Comparison of ENCODE assay signal across 8 cellular contexts in genomic region chr19:47608908-47609879, GRCh38. TPM values are rescaled to one million over a fixed set of nuclear protein-coding genes. Genes with fewer than 3 reads are reported as not detected.
DNase-seq lines count a peak whose midpoint lies in the region; ATAC-seq and TF ChIP-seq lines count a peak whose summit lies in the region.

TSS of gene BICRA (plus strand) at chr19:47609134. CDS start at chr19:47673575, 64,441 bp downstream.

- H3K9ac ChIP-seq in IMR-90 (ENCODE audit: low read depth, low read length) (peak within 1 kb of the TSS; percentile 98), fibroblast of lung (ENCODE audit: insufficient read depth, low read length) (peak within 1 kb of the TSS; percentile 98)

- H3K4me1 Mint-ChIP-seq in naive B cell: peaks cover 31 to 35% (median 34%) of the 10 kb centered on the region in 3 donors

- POLR2A ChIA-PET in IMR-90 (lab: Charles Lee; ENCODE audit: unreplicated experiment): no interaction called here
- POLR2A ChIA-PET in Panc1 (lab: Charles Lee): no interaction called here

- H3K9me3 ChIP-seq in IMR-90 (ENCODE audit: control insufficient read depth, insufficient read depth, low read length) (no peaks in the 10 kb centered on the region), Panc1 (ENCODE audit: control insufficient read depth, insufficient read depth, low read depth, low read length) (no peaks in the 10 kb centered on the region), fibroblast of lung (ENCODE audit: control insufficient read depth, insufficient read depth, low read depth, low read length) (no peaks in the 10 kb centered on the region)

- intact Hi-C loops in IMR-90 (cut with micrococcal nuclease) (loop anchor here (1.0 to 2.0 kb wide), 4 partner anchors 54 to 94 kb away; partner anchors contain the start of gene NAPA), Panc1 (cut with micrococcal nuclease; ENCODE audit: unreplicated experiment) (loop anchor here (10.0 kb wide), 1 partner anchor 94 kb away; the partner anchor contains the start of gene NAPA)

- no peak within 1 kb of the TSS for H2BK15ac ChIP-seq in IMR-90 (ENCODE audit: low read depth, low read length)

- H3K79me1 ChIP-seq in IMR-90 (ENCODE audit: low read depth in 1 of 2, low read length in 2 of 2): peaks cover 20 to 57% of the 10 kb centered on the region in 2 experiments

- no peak for TF ChIP-seq POLR2A in IMR-90 (IDR thresholded peaks at IDR 0.05; ENCODE audit: low read depth, low read length)

- H3K27ac Mint-ChIP-seq in naive B cell: peak within 1 kb of the TSS; percentile 89 to 96 (median 94)

- dilution Hi-C loops in IMR-90 (cut with HindIII; ENCODE audit: low sequenced_read_pairs, unreplicated experiment): no loop called here

- peak within 1 kb of the TSS; percentile 74 for H2BK120ac ChIP-seq in IMR-90 (ENCODE audit: low read depth, low read length)

- ATAC-seq in GM21515 (IDR thresholded peaks at IDR 0.05; ENCODE audit: unreplicated experiment) (peak; percentile 41), IMR-90 (ENCODE audit: low read depth) (peak; percentile 64), Panc1 (peak; percentile 76), naive B cell (ENCODE audit: low read depth in 2 of 2) (peak; percentile 59 to 68)

- peak within 1 kb of the TSS; percentile 100 for H2AK9ac ChIP-seq in IMR-90 (replicated peaks; ENCODE audit: low read depth, low read length, poor library complexity)

- BruUV-seq in IMR-90 (replicated peaks; lab: Mats Ljungman, UMichigan) (no TSS peak), Panc1 (replicated peaks; lab: Mats Ljungman, UMichigan) (no TSS peak)

- H3K4me3 Mint-ChIP-seq in naive B cell: peak within 1 kb of the TSS; percentile 90 to 97 (median 94)

- no peaks in the 10 kb centered on the region for H3K27me3 ChIP-seq in IMR-90 (ENCODE audit: control insufficient read depth, insufficient read depth, low read length)
- no peaks in the 10 kb centered on the region for H3K27me3 ChIP-seq in Panc1 (ENCODE audit: control insufficient read depth, insufficient read depth, low read length)
- no peaks in the 10 kb centered on the region for H3K27me3 ChIP-seq in fibroblast of lung (ENCODE audit: control insufficient read depth, insufficient read depth, low read length)

- H3K27me3 Mint-ChIP-seq in naive B cell: peaks cover under 1 to 3% (median 1%) of the 10 kb centered on the region in 3 donors

- H3K4me1 ChIP-seq in IMR-90 (ENCODE audit: control insufficient read depth, insufficient read depth, low read length) (peaks cover 18% of the 10 kb centered on the region), Panc1 (ENCODE audit: control insufficient read depth, insufficient read depth, low read length) (peaks cover 29% of the 10 kb centered on the region), fibroblast of lung (ENCODE audit: control insufficient read depth, extremely low read depth, insufficient read depth, low read length) (peaks cover 4% of the 10 kb centered on the region)

- peak within 1 kb of the TSS; percentile 91 for H4K91ac ChIP-seq in IMR-90 (ENCODE audit: insufficient read depth, low read depth, low read length)

- H3K27ac ChIP-seq in IMR-90 (ENCODE audit: insufficient read depth, low read length) (peak within 1 kb of the TSS; percentile 98), Panc1 (ENCODE audit: low read length) (peak within 1 kb of the TSS; percentile 79), fibroblast of lung (ENCODE audit: insufficient read depth, low read length) (peak within 1 kb of the TSS; percentile 99)

- H2BK5ac ChIP-seq in IMR-90 (ENCODE audit: low read depth, low read length, poor library complexity, severe bottlenecking): peak within 1 kb of the TSS; percentile 96

- peak within 1 kb of the TSS; percentile 98 for H3K23ac ChIP-seq in IMR-90 (ENCODE audit: low read depth, low read length)

- H3K36me3 Mint-ChIP-seq in naive B cell: no peaks in the 10 kb centered on the region

- DNase-seq in DMS114 treated with DMSO at 0.1 percent for 48 hours (lab: John Stamatoyannopoulos, UW; ENCODE audit: unreplicated experiment): peak; percentile 24
- DNase-seq in IMR-90: peak; percentile 73
- DNase-seq in Panc1 (ENCODE audit: low read depth, low spot score): no peak
- peak; percentile 55 to 72 for DNase-seq in activated T-helper 1 cell treated with anti-CD3 and anti-CD28 coated beads, Interleukin-2, amount 50 U/mL, for 16 hours (ENCODE audit: low read depth in 1 of 2, low spot score in 1 of 2)
- DNase-seq in fibroblast of lung (ENCODE audit: low read depth in 2 of 2): peak; percentile 66 to 82
- peak; percentile 83 for DNase-seq in naive B cell
- peak; percentile 56 for DNase-seq in stimulated activated CD8-positive, alpha-beta memory T cell treated with anti-CD3 and anti-CD28 coated beads, Interleukin-7, amount 100 ng/mL, for 48 hours (ENCODE audit: extremely low read depth in 1 of 2, low read depth in 1 of 2)

- H3K79me2 ChIP-seq in fibroblast of lung (ENCODE audit: control insufficient read depth, insufficient read depth, low read length): peaks cover 52% of the 10 kb centered on the region

- H3K18ac ChIP-seq in IMR-90 (ENCODE audit: low read depth, low read length): peak within 1 kb of the TSS; percentile 74; the same call in 1 of the 2 replicates

- H4K20me1 ChIP-seq in IMR-90 (ENCODE audit: insufficient read depth, low read length) (peaks cover 44% of the 10 kb centered on the region), fibroblast of lung (ENCODE audit: control insufficient read depth, extremely low read depth, insufficient read depth, low read length) (no peaks in the 10 kb centered on the region)

- H4K8ac ChIP-seq in IMR-90 (ENCODE audit: low read depth in 2 of 2, low read length in 2 of 2): peak within 1 kb of the TSS; percentile 60 to 91; a peak in 3 of 4 replicates

- H2AFZ ChIP-seq in IMR-90 (replicated peaks; ENCODE audit: low read length, poor library complexity) (peak within 1 kb of the TSS; percentile 95), fibroblast of lung (ENCODE audit: low read length) (peak within 1 kb of the TSS; percentile 12)

- TF ChIP-seq RAD21 in IMR-90 (IDR thresholded peaks at IDR 0.05; ENCODE audit: low read length): no peak; the same call in 1 of the 2 replicates

- peak within 1 kb of the TSS; percentile 74 for H2AK5ac ChIP-seq in IMR-90 (ENCODE audit: low read depth, low read length)

- peak within 1 kb of the TSS; percentile 38 for H4K5ac ChIP-seq in IMR-90 (ENCODE audit: low read depth, low read length)

- H3K4ac ChIP-seq in IMR-90 (ENCODE audit: low read depth, low read length): peak within 1 kb of the TSS; percentile 83

- H3K36me3 ChIP-seq in IMR-90 (ENCODE audit: control insufficient read depth, insufficient read depth, low read length) (peaks cover 7% of the 10 kb centered on the region), Panc1 (ENCODE audit: control insufficient read depth, insufficient read depth, low read length) (no peaks in the 10 kb centered on the region; the same call in 1 of the 2 replicates), fibroblast of lung (ENCODE audit: control insufficient read depth, insufficient read depth, low read length) (no peaks in the 10 kb centered on the region)

- peak within 1 kb of the TSS; percentile 99 for H3K14ac ChIP-seq in IMR-90 (replicated peaks; ENCODE audit: low read depth, low read length)

- peak within 1 kb of the TSS; percentile 83 for H3K56ac ChIP-seq in IMR-90 (ENCODE audit: extremely low read depth, insufficient read depth, low read length)

- H3K4me3 ChIP-seq in IMR-90 (ENCODE audit: insufficient read depth, low read depth, low read length) (peak within 1 kb of the TSS; percentile 95), Panc1 (ENCODE audit: low read depth in 2 of 2, low read length in 2 of 2) (peak within 1 kb of the TSS; percentile 62 to 77), fibroblast of lung (replicated peaks in 1 of 4; ENCODE audit: control extremely low read depth in 1 of 4, insufficient read depth in 1 of 4, low read depth in 3 of 4, low read length in 4 of 4) (peak within 1 kb of the TSS; percentile 73 to 96 (median 93))

- in situ Hi-C loops in IMR-90 (cut with MboI; ENCODE audit: low sequenced_read_pairs) (no loop called here), Panc1 (cut with HindIII; ENCODE audit: low pct_unique_long_range_greater_than_20kb, low sequenced_read_pairs) (no loop called here)

- WGBS in IMR-90 (ENCODE audit: extremely low coverage in 2 of 2, insufficient read length in 1 of 2), 2 experiments: no CpG with 5 or more reads among the region's 96 CpGs

- H2BK20ac ChIP-seq in IMR-90 (ENCODE audit: low read depth, low read length): no peak within 1 kb of the TSS

- CTCF ChIA-PET in IMR-90 (lab: Yijun Ruan, JAX) (no interaction called here), Panc1 (lab: Charles Lee) (no interaction called here)

- H3K4me2 ChIP-seq in IMR-90 (ENCODE audit: low read depth, low read length) (peak within 1 kb of the TSS; percentile 85), fibroblast of lung (ENCODE audit: extremely low read depth, insufficient read depth, low read length) (peak within 1 kb of the TSS; percentile 54)

- TF ChIP-seq CTCF in IMR-90 (conservative IDR thresholded peaks at IDR 0.05; ENCODE audit: low read depth, low read length) (no peak), Panc1 (IDR thresholded peaks at IDR 0.05) (no peak), fibroblast of lung (conservative IDR thresholded peaks at IDR 0.05 in 1 of 2, IDR thresholded peaks at IDR 0.05 in 1 of 2; ENCODE audit: low read depth in 1 of 2, low read length in 2 of 2) (no peak)

- peaks cover 13% of the 10 kb centered on the region for H3K9me1 ChIP-seq in IMR-90 (ENCODE audit: insufficient read depth, low read length)

- H3K9me3 Mint-ChIP-seq in naive B cell: no peaks in the 10 kb centered on the region

TF ChIP-seq in IMR-90, 13 proteins besides CTCF, POLR2A, EP300 and RAD21 (continues in another document):
- TF ChIP-seq RCOR1 (IDR thresholded peaks at IDR 0.05; ENCODE audit: insufficient replicate concordance, low read length): no peak

RNA-seq across cellular contexts. Expression of gene BICRA, which starts in this region (rescaled TPM):
- 1.8 and 3.1 TPM in 2 replicates for total RNA-seq in IMR-90 (2012; rRNA removed)
- polyA plus RNA-seq in IMR-90 (2012; rRNA removed): 3.5 and 3.9 TPM in 2 replicates
- 3.0 and 4.1 TPM in 2 replicates for polyA plus RNA-seq in IMR-90 (2012; cell fraction: cytosol; rRNA removed)
- polyA plus RNA-seq in IMR-90 (2012; cell fraction: nucleus; rRNA removed; ENCODE audit: low replicate concordance): 13.2 and 25.5 TPM in 2 replicates
- total RNA-seq in Panc1 (2021; ENCODE audit: unreplicated experiment): 13.7 TPM
- 10.3 TPM for polyA plus RNA-seq in Panc1 (2012; ENCODE audit: insufficient read length)
- 3.3 and 3.8 TPM in 2 replicates for total RNA-seq in fibroblast of lung
- 0.44 and 0.54 TPM in 2 replicates for polyA plus RNA-seq in fibroblast of lung
- polyA plus RNA-seq in fibroblast of lung (2012): 7.0 and 8.8 TPM in 2 replicates
- 11.9 and 14.5 TPM in 2 replicates for polyA minus RNA-seq in fibroblast of lung (ENCODE audit: low replicate concordance)
- polyA plus RNA-seq in naive B cell (ENCODE audit: low read depth in 6 of 6): 1 to 10 TPM in 1 of 6 donors, under 1 TPM in 4, not detected in 1; 0.37 to 1.5 (median 0.83) TPM
